Comparison of ENCODE assay signal across 12 cellular contexts in genomic region chr14:23365353-23366162, GRCh38. TPM values are rescaled to one million over a fixed set of nuclear protein-coding genes. Genes with fewer than 3 reads are reported as not detected.
DNase-seq lines count a peak whose midpoint lies in the region; ATAC-seq and TF ChIP-seq lines count a peak whose summit lies in the region.
"Had no signal": no experiment of that assay in that cellular context is flagged by ENCODE, and none has a peak within 500 bp of the region (broad histone marks: within the 10 kb centered on the region; RNA-seq: fewer than 3 reads in every experiment).

No MANE protein-coding gene starts in this region.

- no peaks in the 10 kb centered on the region for H3K9me3 ChIP-seq in adipocyte (ENCODE audit: control insufficient read depth, low read length)
- H3K9me3 ChIP-seq in heart right ventricle = no peaks in the 10 kb centered on the region

- H3K4me1 Mint-ChIP-seq in osteocyte (ENCODE audit: unreplicated experiment) = peaks cover 33% of the 10 kb centered on the region
- H3K4me1 Mint-ChIP-seq: memory B cell had no signal

- TF ChIP-seq CTCF in heart right ventricle (IDR thresholded peaks at IDR 0.05) (no peak), osteocyte (IDR thresholded peaks at IDR 0.05) (no peak)

- H3K27me3 Mint-ChIP-seq in osteocyte (ENCODE audit: unreplicated experiment) = peaks cover 5% of the 10 kb centered on the region

- H3K27ac Mint-ChIP-seq in osteocyte (ENCODE audit: unreplicated experiment) = no peak overlapping the region
- H3K27ac Mint-ChIP-seq: memory B cell had no signal

- ATAC-seq in heart right ventricle (peak; percentile 9 to 51 (median 26)), GM21360 (IDR thresholded peaks at IDR 0.05; ENCODE audit: unreplicated experiment) (no peak), HG03039 (IDR thresholded peaks at IDR 0.05; ENCODE audit: unreplicated experiment) (no peak)
- ATAC-seq: HCT116 had no signal

- H3K4me3 ChIP-seq in adipocyte (ENCODE audit: low read length) = peak overlapping the region; percentile 48
- peak overlapping the region; percentile 26 to 63 (median 58) for H3K4me3 ChIP-seq in heart right ventricle

- peaks cover 5% of the 10 kb centered on the region for H3K36me3 Mint-ChIP-seq in osteocyte (ENCODE audit: unreplicated experiment)
- H3K36me3 Mint-ChIP-seq: memory B cell had no signal

- peaks cover 30% of the 10 kb centered on the region for H3K27me3 ChIP-seq in adipocyte (replicated peaks; ENCODE audit: control insufficient read depth, insufficient read depth, low read length)
- peaks cover 0 to 45% (median 18%) of the 10 kb centered on the region in 7 donors for H3K27me3 ChIP-seq in heart right ventricle

- H3K27ac ChIP-seq in heart right ventricle = peak overlapping the region; percentile 50 to 90 (median 86)

- H3K9ac ChIP-seq in adipocyte (ENCODE audit: low read length) = peak overlapping the region; percentile 59

- no peaks in the 10 kb centered on the region for H3K4me1 ChIP-seq in adipocyte (ENCODE audit: control insufficient read depth, insufficient read depth, low read length)
- H3K4me1 ChIP-seq in heart right ventricle = peaks cover 0 to 22% (median 5%) of the 10 kb centered on the region in 9 donors

- intact Hi-C loops in heart right ventricle (cut with DNase I) = loop anchor here in 2 of 10 donors (5.0 kb wide), 2 partner anchors 38 to 103 kb away; no protein-coding TSS in a partner anchor

- DNase-seq in AG20443 (ENCODE audit: low spot score) = peak; percentile 59
- DNase-seq in adipocyte (ENCODE audit: low read depth) = peak; percentile 62
- no peak for DNase-seq in heart right ventricle
- no peak for DNase-seq in osteocyte (ENCODE audit: extremely low spot score, unreplicated experiment)
- DNase-seq in 8988T = no peak
- no peak for DNase-seq in NCI-H2107 (lab: John Stamatoyannopoulos, UW)
- DNase-seq: DND-41 had no signal

- 3 to 7% methylated on average over 78 to 80 of the region's 80 CpGs for WGBS in heart right ventricle, 2 donors

- peak overlapping the region; percentile 70 for H3K4me3 Mint-ChIP-seq in osteocyte (ENCODE audit: unreplicated experiment)
- H3K4me3 Mint-ChIP-seq: memory B cell had no signal

- H3K9me3 Mint-ChIP-seq in osteocyte (ENCODE audit: unreplicated experiment) = no peaks in the 10 kb centered on the region
- H3K9me3 Mint-ChIP-seq: memory B cell had no signal

- H3K36me3 ChIP-seq in adipocyte (ENCODE audit: control insufficient read depth, insufficient read depth, low read length, severe bottlenecking) = no peaks in the 10 kb centered on the region
- no peaks in the 10 kb centered on the region for H3K36me3 ChIP-seq in heart right ventricle

RNA-seq across cellular contexts. Expression of gene EFS, which starts 0.6 kb away (rescaled TPM):
- 1 to 10 TPM; 1.1 to 3.7 (median 2.2) TPM for total RNA-seq in heart right ventricle
- 1 to 10 TPM; 3.7 to 6.0 TPM for polyA plus RNA-seq in heart right ventricle
- 30.5 and 31.9 TPM in 2 replicates for total RNA-seq in osteocyte

RNA-seq across cellular contexts. Expression of gene IL25, which starts 7.1 kb away (rescaled TPM):
- under 1 TPM in 1 of 10 donors, not detected in 9; 0.29 TPM for total RNA-seq in heart right ventricle
- not detected for polyA plus RNA-seq in heart right ventricle
- total RNA-seq in osteocyte = not detected in 2 replicates
- total RNA-seq: subcutaneous adipose tissue had no signal

RNA-seq across cellular contexts. Expression of gene CMTM5, which starts 11.3 kb away (rescaled TPM):
- under 1 TPM in 3 of 10 donors, not detected in 7; 0.32 to 0.53 (median 0.49) TPM for total RNA-seq in heart right ventricle
- 1 to 10 TPM; 2.9 to 5.3 TPM for polyA plus RNA-seq in heart right ventricle
- not detected in 2 replicates for total RNA-seq in osteocyte
- total RNA-seq: subcutaneous adipose tissue had no signal

RNA-seq across cellular contexts. Expression of gene SLC22A17, which starts 12.9 kb away (rescaled TPM):
- total RNA-seq in heart right ventricle = 10 to 100 TPM in 4 of 10 donors, 1 to 10 TPM in 6; 4.8 to 18.9 (median 9.6) TPM
- polyA plus RNA-seq in heart right ventricle = 10 to 100 TPM in 1 of 2 donors, 1 to 10 TPM in 1; 9.9 to 10.6 TPM
- total RNA-seq in osteocyte = 36.4 and 42.7 TPM in 2 replicates

RNA-seq across cellular contexts. Expression of gene MYH6, which starts 42.5 kb away (rescaled TPM):
- 1,000 to 10,000 TPM in 2 of 10 donors, 100 to 1,000 TPM in 6, 10 to 100 TPM in 2; 76.6 to 7,525 (median 125) TPM for total RNA-seq in heart right ventricle
- 1,000 to 10,000 TPM; 3,967 to 5,106 TPM for polyA plus RNA-seq in heart right ventricle
- total RNA-seq in osteocyte = not detected in 2 replicates
- total RNA-seq: subcutaneous adipose tissue had no signal

Comparison
In these comparisons a context has a peak if more than half of its experiments do, and no peak if none do; other contexts are left out.
1. DNase-seq: peak in AG20443 (single experiment) and adipocyte (single experiment); none in heart right ventricle (0 of 2), osteocyte (single experiment), 8988T (single experiment) and NCI-H2107 (single experiment).
2. ATAC-seq: peak in heart right ventricle (8 of 8); none in GM21360 (single experiment) and HG03039 (single experiment).